11 cellular contexts compared by ENCODE assay signal in the genomic region with DNA sequence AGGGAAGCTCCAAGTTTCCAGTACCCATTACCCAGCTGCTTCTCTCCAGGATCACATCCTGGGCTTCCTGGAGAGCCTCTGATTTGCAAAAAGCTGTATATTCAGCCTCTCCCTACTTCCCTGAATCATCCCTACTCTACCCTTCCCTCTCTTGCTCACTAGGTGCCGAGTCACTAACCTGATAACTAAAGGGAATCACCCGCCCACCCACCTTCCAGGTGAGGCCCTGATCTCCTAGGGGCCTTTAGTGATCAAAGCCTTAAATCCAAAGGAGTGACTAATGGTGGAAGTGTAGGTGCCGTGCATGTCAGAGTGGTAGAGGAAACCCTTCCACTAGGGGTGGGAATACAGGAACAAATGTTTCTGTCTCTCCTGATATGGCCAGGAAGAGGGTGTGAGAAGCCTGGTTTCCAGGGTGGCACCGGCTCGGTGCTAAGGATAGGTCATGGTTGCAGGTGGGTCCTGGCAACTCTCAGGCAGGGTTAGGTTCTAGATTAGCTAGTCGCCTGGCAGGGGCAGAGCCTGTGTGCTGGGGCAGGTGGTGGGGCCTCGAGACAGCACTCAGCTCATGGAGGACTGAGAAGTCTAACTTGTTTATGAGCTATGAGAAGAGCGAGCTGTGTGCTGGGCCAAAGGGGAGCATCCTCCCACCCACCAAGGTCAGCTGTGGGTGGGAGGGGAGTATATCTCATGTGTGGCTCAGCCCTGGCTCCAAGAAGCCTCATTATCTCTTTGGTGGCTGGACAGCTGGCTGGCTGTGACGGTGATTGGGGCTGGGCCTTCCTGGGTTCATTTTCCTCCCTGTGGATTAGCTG. TPM values are rescaled to one million over a fixed set of nuclear protein-coding genes. Genes with fewer than 3 reads are reported as not detected.
A peak's percentile ranks its signal among the peaks of the same experiment; 100 is the strongest.
DNase-seq lines count a peak whose midpoint lies in the region; ATAC-seq and TF ChIP-seq lines count a peak whose summit lies in the region.
"Had no signal": no experiment of that assay in that cellular context is flagged by ENCODE, and none has a peak within 500 bp of the region (broad histone marks: within the 10 kb centered on the region; RNA-seq: fewer than 3 reads in every experiment).

No MANE protein-coding gene starts in this region.

- H3K4me2 ChIP-seq in SK-N-SH = 0 out of 2 replicates have a peak overlapping the region, but pooled peaks have one; percentile 53
- no peak overlapping the region for H3K4me2 ChIP-seq in Karpas-422 (ENCODE audit: low read depth, low read length, poor library complexity, severe bottlenecking)

- peaks cover 9% of the 10 kb centered on the region for H3K4me1 Mint-ChIP-seq in progenitor cell of endocrine pancreas (ENCODE audit: low read depth)

- ATAC-seq in SK-N-SH treated with all-trans-retinoic acid at 6 μM for 48 hours = no peak
- ATAC-seq: naive thymus-derived CD4-positive, alpha-beta T cell had no signal

- H3K27ac Mint-ChIP-seq in progenitor cell of endocrine pancreas = peak overlapping the region; percentile 3

- H3K9me3 Mint-ChIP-seq in progenitor cell of endocrine pancreas (ENCODE audit: low read depth) = no peaks in the 10 kb centered on the region
- H3K9me3 Mint-ChIP-seq: naive thymus-derived CD4-positive, alpha-beta T cell had no signal

- no peak for TF ChIP-seq EP300 in SK-N-SH (IDR thresholded peaks at IDR 0.05; ENCODE audit: borderline replicate concordance in 1 of 2, low read depth in 1 of 2, low read length in 1 of 2)

- H3K27me3 ChIP-seq in SK-N-SH (ENCODE audit: insufficient read depth) (no peaks in the 10 kb centered on the region), Karpas-422 (ENCODE audit: low read length) (no peaks in the 10 kb centered on the region)

- H3K4me1 ChIP-seq in SK-N-SH (ENCODE audit: control insufficient read depth in 1 of 2, insufficient read depth in 2 of 2, low read depth in 1 of 2, low read length in 1 of 2) (peaks cover 21 to 30% of the 10 kb centered on the region in 2 experiments; a peak in 3 of 4 replicates), Karpas-422 (ENCODE audit: low read length) (peaks cover 61% of the 10 kb centered on the region)

- no peak overlapping the region for H3K4me3 Mint-ChIP-seq in progenitor cell of endocrine pancreas (ENCODE audit: low read depth)
- H3K4me3 Mint-ChIP-seq: naive thymus-derived CD4-positive, alpha-beta T cell had no signal

- 90% methylated on average over 6 of the region's 9 CpGs for WGBS in SK-N-SH (ENCODE audit: low lambda C conversion rate)

- no peaks in the 10 kb centered on the region for H3K36me3 Mint-ChIP-seq in progenitor cell of endocrine pancreas (ENCODE audit: insufficient read depth)

- H3K9ac ChIP-seq in SK-N-SH (no peak overlapping the region), Karpas-422 (ENCODE audit: low read length) (no peak overlapping the region)

- DNase-seq in SK-N-SH (no peak), NCI-H226 (peak; percentile 31), caudate nucleus (lab: John Stamatoyannopoulos, UW) (peak in 27 of 61 donors; percentile 17 to 63 (median 33)), progenitor cell of endocrine pancreas (ENCODE audit: low spot score, unreplicated experiment) (no peak), GOT3 (lab: John Stamatoyannopoulos, UW) (no peak), NCI-H524 (lab: John Stamatoyannopoulos, UW) (no peak), Karpas-422 (no peak)
- DNase-seq: naive thymus-derived CD4-positive, alpha-beta T cell; NCI-H2171 treated with DMSO at 0.1 percent for 48 hours had no signal

- no peak overlapping the region for H3K27ac ChIP-seq in SK-N-SH (ENCODE audit: low read depth in 2 of 2, low read length in 1 of 2)
- peak overlapping the region; percentile 98 for H3K27ac ChIP-seq in caudate nucleus (ENCODE audit: low read depth, low read length)
- no peak overlapping the region for H3K27ac ChIP-seq in Karpas-422 (ENCODE audit: low read length)
- H3K27ac ChIP-seq: 22Rv1 had no signal

- TF ChIP-seq CTCF in SK-N-SH (IDR thresholded peaks at IDR 0.05) (no peak), progenitor cell of endocrine pancreas (IDR thresholded peaks at IDR 0.05; ENCODE audit: unreplicated experiment) (no peak)

- H3K79me2 ChIP-seq in SK-N-SH (ENCODE audit: insufficient read depth) (no peaks in the 10 kb centered on the region), Karpas-422 (ENCODE audit: low read length) (peaks cover 12% of the 10 kb centered on the region)

- peaks cover 6% of the 10 kb centered on the region for H3K27me3 Mint-ChIP-seq in progenitor cell of endocrine pancreas
- H3K27me3 Mint-ChIP-seq: naive thymus-derived CD4-positive, alpha-beta T cell had no signal

- CTCF ChIA-PET in SK-N-SH (lab: Yijun Ruan, JAX) = interaction anchor here (0.8 to 2.4 kb wide), 2 partner anchors 15 to 41 kb away, joined by 3 to 12 read pairs; no protein-coding TSS in a partner anchor

- H3K9me3 ChIP-seq in SK-N-SH (no peaks in the 10 kb centered on the region), Karpas-422 (ENCODE audit: low read length) (no peaks in the 10 kb centered on the region)

- no peaks in the 10 kb centered on the region for H3K36me3 ChIP-seq in SK-N-SH (replicated peaks in 1 of 2; ENCODE audit: control insufficient read depth in 1 of 2, insufficient read depth in 2 of 2, low read length in 1 of 2)
- H3K36me3 ChIP-seq in Karpas-422 (ENCODE audit: insufficient read depth, low read length) = no peaks in the 10 kb centered on the region

- POLR2A ChIA-PET in SK-N-SH (lab: Yijun Ruan, JAX) = no interaction called here

- H3K4me3 ChIP-seq in SK-N-SH (ENCODE audit: low read depth in 2 of 2, low read length in 1 of 2) = no peak overlapping the region
- no peak overlapping the region for H3K4me3 ChIP-seq in Karpas-422 (ENCODE audit: low read length)

- no peak overlapping the region for H2AFZ ChIP-seq in SK-N-SH (ENCODE audit: low read depth)
- H2AFZ ChIP-seq in Karpas-422 (ENCODE audit: low read length) = no peak overlapping the region

- H4K20me1 ChIP-seq in SK-N-SH (ENCODE audit: insufficient read depth) = no peaks in the 10 kb centered on the region
- peaks cover 61% of the 10 kb centered on the region for H4K20me1 ChIP-seq in Karpas-422 (ENCODE audit: insufficient read depth, low read depth, low read length)

- H3F3A ChIP-seq in SK-N-SH (replicated peaks; ENCODE audit: insufficient read depth) = no peaks in the 10 kb centered on the region

- H3K9me2 ChIP-seq in SK-N-SH = no peaks in the 10 kb centered on the region
- no peaks in the 10 kb centered on the region for H3K9me2 ChIP-seq in Karpas-422 (replicated peaks; ENCODE audit: insufficient read depth, low read length)

- no peak for TF ChIP-seq RAD21 in SK-N-SH (IDR thresholded peaks at IDR 0.05; ENCODE audit: low read length)

TF ChIP-seq in SK-N-SH, 30 proteins besides CTCF, POLR2A, EP300 and RAD21:
- TF ChIP-seq SMC3 (IDR thresholded peaks at IDR 0.05; ENCODE audit: low read depth, low read length) = no peak
- no peak for TF ChIP-seq CHD2 (IDR thresholded peaks at IDR 0.05; ENCODE audit: low read length, partially characterized antibody)
- no peak for TF ChIP-seq MEF2A (IDR thresholded peaks at IDR 0.05; ENCODE audit: borderline replicate concordance, low read depth)
- no peak for TF ChIP-seq GABPA (IDR thresholded peaks at IDR 0.05; ENCODE audit: low read depth)
- TF ChIP-seq MAX (IDR thresholded peaks at IDR 0.05; ENCODE audit: low read depth) = no peak
- no peak for TF ChIP-seq RXRA (IDR thresholded peaks at IDR 0.05; ENCODE audit: borderline replicate concordance, low read depth)
- no peak for TF ChIP-seq JUND (IDR thresholded peaks at IDR 0.05)
- TF ChIP-seq TAF1 (IDR thresholded peaks at IDR 0.05; ENCODE audit: borderline replicate concordance, low read depth, low read length) = no peak

TF ChIP-seq in SK-N-SH treated with all-trans-retinoic acid at 6 μM for 48 hours, 23 proteins besides CTCF, POLR2A, EP300 and RAD21:
- TF ChIP-seq ARNTL (CRISPR knock-in tag; IDR thresholded peaks at IDR 0.05; ENCODE audit: borderline replicate concordance, low read depth) = no peak

RNA-seq across cellular contexts. Expression of gene SEMA7A, which starts 10.1 kb away (rescaled TPM):
- 0.80 and 1.3 TPM in 2 replicates for polyA plus RNA-seq in SK-N-SH (2012; rRNA removed)
- 0.50 and 0.92 TPM in 2 replicates for polyA plus RNA-seq in SK-N-SH (2012; cell fraction: cytosol; rRNA removed)
- 1.1 and 1.3 TPM in 2 replicates for polyA plus RNA-seq in SK-N-SH (2012; cell fraction: nucleus; rRNA removed)
- 1.9 and 2.6 TPM in 2 replicates for total RNA-seq in progenitor cell of endocrine pancreas
- 41.6 and 49.1 TPM in 2 replicates for total RNA-seq in Karpas-422 (2014; rRNA removed; shearing (Covaris generic); ENCODE audit: low replicate concordance)
- polyA plus RNA-seq: naive thymus-derived CD4-positive, alpha-beta T cell had no signal

RNA-seq across cellular contexts. Expression of gene UBL7, which starts 37.3 kb away (rescaled TPM):
- polyA plus RNA-seq in SK-N-SH (2012; rRNA removed) = 81.1 and 89.7 TPM in 2 replicates
- polyA plus RNA-seq in SK-N-SH (2012; cell fraction: cytosol; rRNA removed) = 60.5 and 70.6 TPM in 2 replicates
- polyA plus RNA-seq in SK-N-SH (2012; cell fraction: nucleus; rRNA removed) = 33.2 and 36.5 TPM in 2 replicates
- 45.9 and 53.7 TPM in 2 replicates for total RNA-seq in progenitor cell of endocrine pancreas
- 71.3 and 84.2 TPM in 2 replicates for total RNA-seq in Karpas-422 (2014; rRNA removed; shearing (Covaris generic); ENCODE audit: low replicate concordance)

RNA-seq across cellular contexts. Expression of gene CYP11A1, which starts 56.2 kb away (rescaled TPM):
- polyA plus RNA-seq in SK-N-SH (2012; rRNA removed) = 0.08 TPM in 1 of 2 replicates, not detected in the other
- 0.03 TPM in 1 of 2 replicates, not detected in the other for polyA plus RNA-seq in SK-N-SH (2012; cell fraction: cytosol; rRNA removed)
- not detected in 2 replicates for polyA plus RNA-seq in SK-N-SH (2012; cell fraction: nucleus; rRNA removed)
- 1.6 and 2.0 TPM in 2 replicates for total RNA-seq in progenitor cell of endocrine pancreas
- total RNA-seq in Karpas-422 (2014; rRNA removed; shearing (Covaris generic); ENCODE audit: low replicate concordance) = not detected in 2 replicates
- polyA plus RNA-seq: naive thymus-derived CD4-positive, alpha-beta T cell had no signal

Comparison
In these comparisons a context has a peak if more than half of its experiments do, and no peak if none do; other contexts are left out.
1. RNA of gene SEMA7A, which starts 10.1 kb away (total RNA-seq): 41.6 to 49.1 TPM in Karpas-422; 1.9 to 2.6 TPM in progenitor cell of endocrine pancreas; every median in the first group is over 10 times any median in the second.